ENCODE assay signal across 10 cellular contexts in genomic region chr16:8720080-8720966, GRCh38. TPM values are rescaled to one million over a fixed set of nuclear protein-coding genes. Genes with fewer than 3 reads are reported as not detected.
DNase-seq lines count a peak whose midpoint lies in the region; ATAC-seq lines count a peak whose summit lies in the region.
"Had no signal": no experiment of that assay in that cellular context is flagged by ENCODE, and none has a peak within 500 bp of the region (broad histone marks: within the 10 kb centered on the region; RNA-seq: fewer than 3 reads in every experiment).

No MANE protein-coding gene starts in this region.

- H3K9me3 Mint-ChIP-seq in stimulated activated naive B cell treated with anti-CD40 and anti-IgM and Interleukin-4, amounts not matched to agents 10 μg/mL and 1 μg/mL and 100 μg/mL, for 72 hours, result peaks cover 3 to 6% of the 10 kb centered on the region in 2 donors

- no peak overlapping the region for H3K27ac Mint-ChIP-seq in stimulated activated naive B cell treated with anti-CD40 and anti-IgM and Interleukin-4, amounts not matched to agents 10 μg/mL and 1 μg/mL and 100 μg/mL, for 72 hours
- H3K27ac Mint-ChIP-seq: activated T-cell treated with anti-CD3 and anti-CD28 coated beads, Interleukin-2, amount 50 U/mL, for 24 hours had no signal

- peaks cover 4 to 8% of the 10 kb centered on the region in 2 donors for H3K4me1 Mint-ChIP-seq in stimulated activated naive B cell treated with anti-CD40 and anti-IgM and Interleukin-4, amounts not matched to agents 10 μg/mL and 1 μg/mL and 100 μg/mL, for 72 hours

- intact Hi-C loops in left cardiac atrium (cut with DNase I), result no loop called here

- H3K4me3 Mint-ChIP-seq in stimulated activated naive B cell treated with anti-CD40 and anti-IgM and Interleukin-4, amounts not matched to agents 10 μg/mL and 1 μg/mL and 100 μg/mL, for 72 hours, result no peak overlapping the region
- H3K4me3 Mint-ChIP-seq: activated T-cell treated with anti-CD3 and anti-CD28 coated beads, Interleukin-2, amount 50 U/mL, for 24 hours had no signal

- no peaks in the 10 kb centered on the region for H3K27me3 Mint-ChIP-seq in stimulated activated naive B cell treated with anti-CD40 and anti-IgM and Interleukin-4, amounts not matched to agents 10 μg/mL and 1 μg/mL and 100 μg/mL, for 72 hours
- H3K27me3 Mint-ChIP-seq: activated T-cell treated with anti-CD3 and anti-CD28 coated beads, Interleukin-2, amount 50 U/mL, for 24 hours had no signal

- ATAC-seq in left cardiac atrium, result peak; percentile 29 to 41
- ATAC-seq in stimulated activated naive B cell treated with anti-CD40 and anti-IgM and Interleukin-4, amounts not matched to agents 10 μg/mL and 1 μg/mL and 100 μg/mL, for 72 hours (replicated peaks), result peak; percentile 93 to 97
- ATAC-seq in GM21786 (IDR thresholded peaks at IDR 0.05; ENCODE audit: unreplicated experiment), result no peak

- peak; percentile 34 for DNase-seq in NCI-H2107 treated with DMSO at 0.1 percent for 48 hours (lab: John Stamatoyannopoulos, UW; ENCODE audit: unreplicated experiment)
- no peak for DNase-seq in NCI-H2107 (lab: John Stamatoyannopoulos, UW)
- DNase-seq in NCI-H82 (lab: John Stamatoyannopoulos, UW), result peak; percentile 86
- no peak for DNase-seq in left cardiac atrium
- peak; percentile 32 for DNase-seq in stimulated activated naive B cell treated with anti-CD40 and anti-IgM and Interleukin-4, amounts not matched to agents 10 μg/mL and 1 μg/mL and 100 μg/mL, for 72 hours
- no peak for DNase-seq in stimulated activated CD4-positive, alpha-beta T cell treated with anti-CD3 and anti-CD28 coated beads, Interleukin-4, amount 100 ng/mL, for 1 hour
- DNase-seq in activated CD4-positive, CD25-positive, alpha-beta regulatory T cell (lab: John Stamatoyannopoulos, UW), result no peak
- DNase-seq: 8988T; activated T-cell treated with anti-CD3 and anti-CD28 coated beads, Interleukin-2, amount 50 U/mL, for 24 hours had no signal

- H3K36me3 Mint-ChIP-seq in stimulated activated naive B cell treated with anti-CD40 and anti-IgM and Interleukin-4, amounts not matched to agents 10 μg/mL and 1 μg/mL and 100 μg/mL, for 72 hours, result peaks cover 29 to 34% of the 10 kb centered on the region in 2 donors

RNA-seq across cellular contexts. Expression of gene ABAT, which starts 45.9 kb away (rescaled TPM):
- 1 to 10 TPM; 4.2 to 5.0 TPM for total RNA-seq in left cardiac atrium

Comparison
In these comparisons a context has a peak if more than half of its experiments do, and no peak if none do; other contexts are left out.
1. DNase-seq: peak in NCI-H2107 treated with DMSO at 0.1 percent for 48 hours (single experiment), NCI-H82 (single experiment) and stimulated activated naive B cell treated with anti-CD40 and anti-IgM and Interleukin-4, amounts not matched to agents 10 μg/mL and 1 μg/mL and 100 μg/mL, for 72 hours (single experiment); none in NCI-H2107 (single experiment), left cardiac atrium (single experiment), stimulated activated CD4-positive, alpha-beta T cell treated with anti-CD3 and anti-CD28 coated beads, Interleukin-4, amount 100 ng/mL, for 1 hour (single experiment) and activated CD4-positive, CD25-positive, alpha-beta regulatory T cell (0 of 4).